2 cellular contexts compared by ENCODE assay signal in the genomic region with DNA sequence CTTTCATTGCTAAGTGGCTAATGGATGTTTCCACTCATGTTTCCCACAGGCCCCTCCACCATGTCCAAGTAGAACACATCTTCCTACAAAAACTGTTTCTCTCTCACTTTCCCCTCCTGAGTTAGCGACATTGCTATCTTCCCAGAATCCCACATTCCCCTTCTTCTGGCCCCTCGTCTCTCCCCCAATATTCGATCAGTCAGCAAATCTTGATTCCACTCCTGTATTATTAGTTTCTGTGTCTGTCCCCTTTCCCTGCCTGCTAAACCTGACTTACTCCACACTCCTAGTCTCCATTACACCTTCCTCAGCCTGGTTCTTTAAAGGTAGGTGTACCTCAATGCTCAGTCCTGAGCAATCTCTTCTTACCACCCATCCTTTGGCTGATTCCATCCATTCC.
A peak's percentile ranks its signal among the peaks of the same experiment; 100 is the strongest.
TF ChIP-seq lines count a peak whose summit lies in the region.

No MANE protein-coding gene starts in this region.

TF ChIP-seq in HepG2, 621 proteins besides CTCF, POLR2A, EP300 and RAD21:
- TF ChIP-seq ESRRA (CRISPR knock-in tag; IDR thresholded peaks at IDR 0.05; ENCODE audit: low read depth) (no peak), SP140L (CRISPR knock-in tag; IDR thresholded peaks at IDR 0.05; ENCODE audit: borderline replicate concordance) (no peak), MAFF (IDR thresholded peaks at IDR 0.05; ENCODE audit: low read depth, low read length) (peak; percentile 74), MAFK (conservative IDR thresholded peaks at IDR 0.05 in 1 of 2, IDR thresholded peaks at IDR 0.05 in 1 of 2; ENCODE audit: low read length in 2 of 2) (peak; percentile 65 to 80), NFKBIZ (CRISPR knock-in tag; IDR thresholded peaks at IDR 0.05) (no peak), FOXA1 (IDR thresholded peaks at IDR 0.05) (no peak), FOXA1 (CRISPR knock-in tag; IDR thresholded peaks at IDR 0.05) (no peak), ZNF761 (CRISPR knock-in tag; conservative IDR thresholded peaks at IDR 0.05) (no peak), ZNF354B (CRISPR knock-in tag; IDR thresholded peaks at IDR 0.05) (no peak), MXI1 (IDR thresholded peaks at IDR 0.05; ENCODE audit: borderline replicate concordance, low read depth, low read length) (no peak), ELF4 (CRISPR knock-in tag; IDR thresholded peaks at IDR 0.05; ENCODE audit: borderline replicate concordance) (no peak), ARNT (IDR thresholded peaks at IDR 0.05) (no peak), FOXP1 (IDR thresholded peaks at IDR 0.05) (no peak), FOXP1 (CRISPR knock-in tag; IDR thresholded peaks at IDR 0.05) (no peak)
- TF ChIP-seq, protein P1, sequence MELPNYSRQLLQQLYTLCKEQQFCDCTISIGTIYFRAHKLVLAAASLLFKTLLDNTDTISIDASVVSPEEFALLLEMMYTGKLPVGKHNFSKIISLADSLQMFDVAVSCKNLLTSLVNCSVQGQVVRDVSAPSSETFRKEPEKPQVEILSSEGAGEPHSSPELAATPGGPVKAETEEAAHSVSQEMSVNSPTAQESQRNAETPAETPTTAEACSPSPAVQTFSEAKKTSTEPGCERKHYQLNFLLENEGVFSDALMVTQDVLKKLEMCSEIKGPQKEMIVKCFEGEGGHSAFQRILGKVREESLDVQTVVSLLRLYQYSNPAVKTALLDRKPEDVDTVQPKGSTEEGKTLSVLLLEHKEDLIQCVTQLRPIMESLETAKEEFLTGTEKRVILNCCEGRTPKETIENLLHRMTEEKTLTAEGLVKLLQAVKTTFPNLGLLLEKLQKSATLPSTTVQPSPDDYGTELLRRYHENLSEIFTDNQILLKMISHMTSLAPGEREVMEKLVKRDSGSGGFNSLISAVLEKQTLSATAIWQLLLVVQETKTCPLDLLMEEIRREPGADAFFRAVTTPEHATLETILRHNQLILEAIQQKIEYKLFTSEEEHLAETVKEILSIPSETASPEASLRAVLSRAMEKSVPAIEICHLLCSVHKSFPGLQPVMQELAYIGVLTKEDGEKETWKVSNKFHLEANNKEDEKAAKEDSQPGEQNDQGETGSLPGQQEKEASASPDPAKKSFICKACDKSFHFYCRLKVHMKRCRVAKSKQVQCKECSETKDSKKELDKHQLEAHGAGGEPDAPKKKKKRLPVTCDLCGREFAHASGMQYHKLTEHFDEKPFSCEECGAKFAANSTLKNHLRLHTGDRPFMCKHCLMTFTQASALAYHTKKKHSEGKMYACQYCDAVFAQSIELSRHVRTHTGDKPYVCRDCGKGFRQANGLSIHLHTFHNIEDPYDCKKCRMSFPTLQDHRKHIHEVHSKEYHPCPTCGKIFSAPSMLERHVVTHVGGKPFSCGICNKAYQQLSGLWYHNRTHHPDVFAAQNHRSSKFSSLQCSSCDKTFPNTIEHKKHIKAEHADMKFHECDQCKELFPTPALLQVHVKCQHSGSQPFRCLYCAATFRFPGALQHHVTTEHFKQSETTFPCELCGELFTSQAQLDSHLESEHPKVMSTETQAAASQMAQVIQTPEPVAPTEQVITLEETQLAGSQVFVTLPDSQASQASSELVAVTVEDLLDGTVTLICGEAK (IDR thresholded peaks at IDR 0.05) = no peak
- TF ChIP-seq, protein P1 (CRISPR knock-in tag; IDR thresholded peaks at IDR 0.05) = no peak

TF ChIP-seq in K562, 482 proteins besides CTCF, POLR2A, EP300 and RAD21:
- TF ChIP-seq, protein P2, sequence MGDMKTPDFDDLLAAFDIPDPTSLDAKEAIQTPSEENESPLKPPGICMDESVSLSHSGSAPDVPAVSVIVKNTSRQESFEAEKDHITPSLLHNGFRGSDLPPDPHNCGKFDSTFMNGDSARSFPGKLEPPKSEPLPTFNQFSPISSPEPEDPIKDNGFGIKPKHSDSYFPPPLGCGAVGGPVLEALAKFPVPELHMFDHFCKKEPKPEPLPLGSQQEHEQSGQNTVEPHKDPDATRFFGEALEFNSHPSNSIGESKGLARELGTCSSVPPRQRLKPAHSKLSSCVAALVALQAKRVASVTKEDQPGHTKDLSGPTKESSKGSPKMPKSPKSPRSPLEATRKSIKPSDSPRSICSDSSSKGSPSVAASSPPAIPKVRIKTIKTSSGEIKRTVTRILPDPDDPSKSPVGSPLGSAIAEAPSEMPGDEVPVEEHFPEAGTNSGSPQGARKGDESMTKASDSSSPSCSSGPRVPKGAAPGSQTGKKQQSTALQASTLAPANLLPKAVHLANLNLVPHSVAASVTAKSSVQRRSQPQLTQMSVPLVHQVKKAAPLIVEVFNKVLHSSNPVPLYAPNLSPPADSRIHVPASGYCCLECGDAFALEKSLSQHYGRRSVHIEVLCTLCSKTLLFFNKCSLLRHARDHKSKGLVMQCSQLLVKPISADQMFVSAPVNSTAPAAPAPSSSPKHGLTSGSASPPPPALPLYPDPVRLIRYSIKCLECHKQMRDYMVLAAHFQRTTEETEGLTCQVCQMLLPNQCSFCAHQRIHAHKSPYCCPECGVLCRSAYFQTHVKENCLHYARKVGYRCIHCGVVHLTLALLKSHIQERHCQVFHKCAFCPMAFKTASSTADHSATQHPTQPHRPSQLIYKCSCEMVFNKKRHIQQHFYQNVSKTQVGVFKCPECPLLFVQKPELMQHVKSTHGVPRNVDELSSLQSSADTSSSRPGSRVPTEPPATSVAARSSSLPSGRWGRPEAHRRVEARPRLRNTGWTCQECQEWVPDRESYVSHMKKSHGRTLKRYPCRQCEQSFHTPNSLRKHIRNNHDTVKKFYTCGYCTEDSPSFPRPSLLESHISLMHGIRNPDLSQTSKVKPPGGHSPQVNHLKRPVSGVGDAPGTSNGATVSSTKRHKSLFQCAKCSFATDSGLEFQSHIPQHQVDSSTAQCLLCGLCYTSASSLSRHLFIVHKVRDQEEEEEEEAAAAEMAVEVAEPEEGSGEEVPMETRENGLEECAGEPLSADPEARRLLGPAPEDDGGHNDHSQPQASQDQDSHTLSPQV (IDR thresholded peaks at IDR 0.05) = no peak
- TF ChIP-seq, protein P3, sequence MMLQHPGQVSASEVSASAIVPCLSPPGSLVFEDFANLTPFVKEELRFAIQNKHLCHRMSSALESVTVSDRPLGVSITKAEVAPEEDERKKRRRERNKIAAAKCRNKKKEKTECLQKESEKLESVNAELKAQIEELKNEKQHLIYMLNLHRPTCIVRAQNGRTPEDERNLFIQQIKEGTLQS (IDR thresholded peaks at IDR 0.05) = no peak
- TF ChIP-seq, protein P3 (CRISPR knock-in tag; conservative IDR thresholded peaks at IDR 0.05) = no peak
- TF ChIP-seq C11orf30 (IDR thresholded peaks at IDR 0.05; ENCODE audit: low read depth) (peak; percentile 33; the same call in 1 of the 2 replicates), BCOR (IDR thresholded peaks at IDR 0.05) (no peak), ZNF316 (IDR thresholded peaks at IDR 0.05) (peak; percentile 60), SRSF9 (IDR thresholded peaks at IDR 0.05; ENCODE audit: borderline replicate concordance, low read depth, low read length) (no peak), FOXA3 (CRISPR knock-in tag; conservative IDR thresholded peaks at IDR 0.05 in 1 of 2, IDR thresholded peaks at IDR 0.05 in 1 of 2) (no peak), ZNF76 (CRISPR knock-in tag; IDR thresholded peaks at IDR 0.05; ENCODE audit: borderline replicate concordance) (no peak), RCOR1 (IDR thresholded peaks at IDR 0.05; ENCODE audit: borderline replicate concordance in 1 of 2, low read depth in 2 of 2, low read length in 2 of 2) (no peak), RBBP5 (IDR thresholded peaks at IDR 0.05; ENCODE audit: borderline replicate concordance, insufficient read depth, low read length, poor library complexity, severe bottlenecking) (no peak), ESRRA (IDR thresholded peaks at IDR 0.05; ENCODE audit: borderline replicate concordance, low read depth) (no peak), ZNF780A (CRISPR knock-in tag; IDR thresholded peaks at IDR 0.05) (no peak), SNIP1 (IDR thresholded peaks at IDR 0.05; ENCODE audit: low read depth) (no peak), ZNF253 (CRISPR knock-in tag; conservative IDR thresholded peaks at IDR 0.05) (no peak), ZNF507 (tag; conservative IDR thresholded peaks at IDR 0.05) (no peak)
- TF ChIP-seq, protein P4, sequence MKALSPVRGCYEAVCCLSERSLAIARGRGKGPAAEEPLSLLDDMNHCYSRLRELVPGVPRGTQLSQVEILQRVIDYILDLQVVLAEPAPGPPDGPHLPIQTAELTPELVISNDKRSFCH (CRISPR knock-in tag; IDR thresholded peaks at IDR 0.05) = no peak
- TF ChIP-seq, protein P4 (tag; IDR thresholded peaks at IDR 0.05) = no peak
- TF ChIP-seq, protein P5, sequence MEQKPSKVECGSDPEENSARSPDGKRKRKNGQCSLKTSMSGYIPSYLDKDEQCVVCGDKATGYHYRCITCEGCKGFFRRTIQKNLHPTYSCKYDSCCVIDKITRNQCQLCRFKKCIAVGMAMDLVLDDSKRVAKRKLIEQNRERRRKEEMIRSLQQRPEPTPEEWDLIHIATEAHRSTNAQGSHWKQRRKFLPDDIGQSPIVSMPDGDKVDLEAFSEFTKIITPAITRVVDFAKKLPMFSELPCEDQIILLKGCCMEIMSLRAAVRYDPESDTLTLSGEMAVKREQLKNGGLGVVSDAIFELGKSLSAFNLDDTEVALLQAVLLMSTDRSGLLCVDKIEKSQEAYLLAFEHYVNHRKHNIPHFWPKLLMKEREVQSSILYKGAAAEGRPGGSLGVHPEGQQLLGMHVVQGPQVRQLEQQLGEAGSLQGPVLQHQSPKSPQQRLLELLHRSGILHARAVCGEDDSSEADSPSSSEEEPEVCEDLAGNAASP (IDR thresholded peaks at IDR 0.05) = no peak
TF ChIP-seq in K562: peak in this region for 2.
